34 cellular contexts compared by ENCODE assay signal in genomic region chr10:121413951-121414350, GRCh38.
"Had no signal": no experiment of that assay in that cellular context is flagged by ENCODE, and none has a peak within 500 bp of the region (broad histone marks: within the 10 kb centered on the region; RNA-seq: fewer than 3 reads in every experiment).

No MANE protein-coding gene starts in this region.

- H3K4me1 Mint-ChIP-seq: activated CD4-positive, alpha-beta memory T cell treated with anti-CD3 and anti-CD28 coated beads, Interleukin-2, amount 10 ng/mL, durations not matched to agents 7 days and 5 days; activated CD4-positive, alpha-beta T cell treated with anti-CD3 and anti-CD28 coated beads for 36 hours; activated CD4-positive, alpha-beta T cell treated with anti-CD3 and anti-CD28 coated beads, Interleukin-2, amount 10 ng/mL, durations not matched to agents 7 days and 5 days; activated CD8-positive, alpha-beta memory T cell treated with anti-CD3 and anti-CD28 coated beads, Interleukin-2, amount 10 ng/mL, durations not matched to agents 7 days and 5 days; activated naive CD4-positive, alpha-beta T cell treated with anti-CD3 and anti-CD28 coated beads, Interleukin-2, amount 10 ng/mL, durations not matched to agents 7 days and 5 days; activated naive CD4-positive, alpha-beta T cell treated with anti-CD3 and anti-CD28 coated beads, Interleukin-2, amount 50 U/mL, for 24 hours; activated naive CD8-positive, alpha-beta T cell treated with anti-CD3 and anti-CD28 coated beads, Interleukin-2, amount 10 ng/mL, durations not matched to agents 7 days and 5 days; activated naive CD8-positive, alpha-beta T cell treated with anti-CD3 and anti-CD28 coated beads, Interleukin-2, amount 50 U/mL, for 24 hours had no signal

- H3K27me3 Mint-ChIP-seq: activated CD4-positive, alpha-beta memory T cell treated with anti-CD3 and anti-CD28 coated beads, Interleukin-2, amount 10 ng/mL, durations not matched to agents 7 days and 5 days; activated CD4-positive, alpha-beta T cell treated with anti-CD3 and anti-CD28 coated beads, Interleukin-2, amount 10 ng/mL, durations not matched to agents 7 days and 5 days; activated CD8-positive, alpha-beta memory T cell treated with anti-CD3 and anti-CD28 coated beads, Interleukin-2, amount 10 ng/mL, durations not matched to agents 7 days and 5 days; activated naive CD4-positive, alpha-beta T cell treated with anti-CD3 and anti-CD28 coated beads, Interleukin-2, amount 10 ng/mL, durations not matched to agents 7 days and 5 days; activated naive CD4-positive, alpha-beta T cell treated with anti-CD3 and anti-CD28 coated beads, Interleukin-2, amount 50 U/mL, for 24 hours; activated naive CD8-positive, alpha-beta T cell treated with anti-CD3 and anti-CD28 coated beads, Interleukin-2, amount 50 U/mL, for 24 hours; activated T-cell treated with anti-CD3 and anti-CD28 coated beads, Interleukin-2, amount 50 U/mL, for 24 hours had no signal

- H3K4me3 ChIP-seq: ascending aorta had no signal

- H3K27ac ChIP-seq: ascending aorta, VCaP had no signal

- H3K4me1 ChIP-seq: ascending aorta had no signal

- H3K9me3 ChIP-seq: ascending aorta had no signal

- H3K27me3 ChIP-seq: ascending aorta had no signal

- H3K9me3 Mint-ChIP-seq: activated CD4-positive, alpha-beta memory T cell treated with anti-CD3 and anti-CD28 coated beads, Interleukin-2, amount 10 ng/mL, durations not matched to agents 7 days and 5 days; activated CD4-positive, alpha-beta T cell treated with anti-CD3 and anti-CD28 coated beads, Interleukin-2, amount 10 ng/mL, durations not matched to agents 7 days and 5 days; activated naive CD4-positive, alpha-beta T cell treated with anti-CD3 and anti-CD28 coated beads, Interleukin-2, amount 10 ng/mL, durations not matched to agents 7 days and 5 days; activated naive CD4-positive, alpha-beta T cell treated with anti-CD3 and anti-CD28 coated beads, Interleukin-2, amount 50 U/mL, for 24 hours; activated T-cell treated with anti-CD3 and anti-CD28 coated beads, Interleukin-2, amount 50 U/mL, for 24 hours; activated T-helper 2 cell treated with anti-CD3 and anti-CD28 coated beads, Interferon-gamma antibody, Interleukin-2, Interleukin-4, amounts not matched to agents 10 μg/mL and 5 μg/mL and 100 μg/mL, durations not matched to agents 14 hours and 24 hours and 36 hours; T-helper 1 cell treated with Interleukin-12 subunit alpha and Interleukin-12 subunit beta and Interleukin-4 antibody, amounts not matched to agents 30 μg/mL and 1 μg/mL, for 36 hours; T-helper 2 cell treated with Interferon-gamma antibody and Interleukin-4, amounts not matched to agents 5 μg/mL and 100 μg/mL, for 36 hours had no signal

- H3K27ac Mint-ChIP-seq: activated CD4-positive, alpha-beta memory T cell treated with anti-CD3 and anti-CD28 coated beads, Interleukin-2, amount 10 ng/mL, durations not matched to agents 7 days and 5 days; activated CD4-positive, alpha-beta T cell treated with anti-CD3 and anti-CD28 coated beads for 36 hours; activated CD4-positive, alpha-beta T cell treated with anti-CD3 and anti-CD28 coated beads, Interleukin-2, amount 10 ng/mL, durations not matched to agents 7 days and 5 days; activated CD8-positive, alpha-beta memory T cell treated with anti-CD3 and anti-CD28 coated beads, Interleukin-2, amount 10 ng/mL, durations not matched to agents 7 days and 5 days; activated CD8-positive, alpha-beta T cell treated with anti-CD3 and anti-CD28 coated beads, Interleukin-2, amount 10 ng/mL, durations not matched to agents 7 days and 5 days; activated naive CD4-positive, alpha-beta T cell treated with anti-CD3 and anti-CD28 coated beads, Interleukin-2, amount 10 ng/mL, durations not matched to agents 7 days and 5 days; activated naive CD4-positive, alpha-beta T cell treated with anti-CD3 and anti-CD28 coated beads, Interleukin-2, amount 50 U/mL, for 24 hours; activated naive CD8-positive, alpha-beta T cell; activated naive CD8-positive, alpha-beta T cell treated with anti-CD3 and anti-CD28 coated beads, Interleukin-2, amount 10 ng/mL, durations not matched to agents 7 days and 5 days; activated naive CD8-positive, alpha-beta T cell treated with anti-CD3 and anti-CD28 coated beads, Interleukin-2, amount 50 U/mL, for 24 hours; activated T-cell treated with anti-CD3 and anti-CD28 coated beads, Interleukin-2, amount 50 U/mL, for 24 hours; activated T-helper 2 cell treated with anti-CD3 and anti-CD28 coated beads, Interferon-gamma antibody, Interleukin-2, Interleukin-4, amounts not matched to agents 10 μg/mL and 5 μg/mL and 100 μg/mL, durations not matched to agents 14 hours and 24 hours and 36 hours; T-helper 1 cell treated with Interleukin-12 subunit alpha and Interleukin-12 subunit beta and Interleukin-4 antibody, amounts not matched to agents 30 μg/mL and 1 μg/mL, for 36 hours; T-helper 2 cell treated with Interferon-gamma antibody and Interleukin-4, amounts not matched to agents 5 μg/mL and 100 μg/mL, for 36 hours had no signal

- H3K36me3 Mint-ChIP-seq: activated CD8-positive, alpha-beta memory T cell treated with anti-CD3 and anti-CD28 coated beads, Interleukin-2, amount 10 ng/mL, durations not matched to agents 7 days and 5 days; activated naive CD4-positive, alpha-beta T cell treated with anti-CD3 and anti-CD28 coated beads, Interleukin-2, amount 10 ng/mL, durations not matched to agents 7 days and 5 days; activated naive CD4-positive, alpha-beta T cell treated with anti-CD3 and anti-CD28 coated beads, Interleukin-2, amount 50 U/mL, for 24 hours; activated naive CD8-positive, alpha-beta T cell; activated naive CD8-positive, alpha-beta T cell treated with anti-CD3 and anti-CD28 coated beads, Interleukin-2, amount 10 ng/mL, durations not matched to agents 7 days and 5 days; brain had no signal

- ATAC-seq: activated CD4-positive, alpha-beta T cell treated with anti-CD3 and anti-CD28 coated beads for 36 hours; activated CD4-positive, CD25-positive, alpha-beta regulatory T cell treated with anti-CD3 and anti-CD28 coated beads, Interleukin-2, amount 50 U/mL, for 24 hours; activated CD8-positive, alpha-beta memory T cell treated with anti-CD3 and anti-CD28 coated beads, Interleukin-2, amount 10 ng/mL, durations not matched to agents 7 days and 5 days; activated CD8-positive, alpha-beta T cell treated with anti-CD3 and anti-CD28 coated beads, Interleukin-2, amount 10 ng/mL, durations not matched to agents 7 days and 5 days; activated naive CD8-positive, alpha-beta T cell treated with anti-CD3 and anti-CD28 coated beads, Interleukin-2, amount 50 U/mL, for 24 hours had no signal

- H3K36me3 ChIP-seq: ascending aorta had no signal

- DNase-seq: activated CD4-positive, alpha-beta memory T cell treated with anti-CD3 and anti-CD28 coated beads, Interleukin-2, amount 10 ng/mL, durations not matched to agents 7 days and 5 days; activated CD4-positive, alpha-beta T cell treated with anti-CD3 and anti-CD28 coated beads for 1 hour; activated CD4-positive, alpha-beta T cell treated with anti-CD3 and anti-CD28 coated beads for 36 hours; activated CD4-positive, alpha-beta T cell treated with anti-CD3 and anti-CD28 coated beads for 48 hours; activated CD4-positive, alpha-beta T cell treated with anti-CD3 and anti-CD28 coated beads, Interleukin-2, amount 10 ng/mL, durations not matched to agents 7 days and 5 days; activated CD4-positive, alpha-beta T cell treated with anti-CD3 and anti-CD28 coated beads, Interleukin-2, amount 50 U/mL, for 48 hours; activated CD4-positive, CD25-positive, alpha-beta regulatory T cell; activated CD8-positive, alpha-beta memory T cell treated with anti-CD3 and anti-CD28 coated beads for 24 hours; activated CD8-positive, alpha-beta memory T cell treated with anti-CD3 and anti-CD28 coated beads, Interleukin-2, amount 10 ng/mL, durations not matched to agents 7 days and 5 days; activated CD8-positive, alpha-beta memory T cell treated with anti-CD3 and anti-CD28 coated beads, Interleukin-2, amount 50 U/mL, for 48 hours; activated CD8-positive, alpha-beta T cell treated with anti-CD3 and anti-CD28 coated beads, Interleukin-2, amount 10 ng/mL, durations not matched to agents 7 days and 5 days; activated effector memory CD4-positive, alpha-beta T cell treated with Interleukin-2 at 50 U/mL for 16 hours; activated gamma-delta T cell; activated naive CD4-positive, alpha-beta T cell treated with anti-CD3 and anti-CD28 coated beads, Interleukin-2, amount 10 ng/mL, durations not matched to agents 7 days and 5 days; activated naive CD4-positive, alpha-beta T cell treated with Interleukin-2 at 50 U/mL for 16 hours; activated naive CD8-positive, alpha-beta T cell treated with anti-CD3 and anti-CD28 coated beads, Interleukin-2, amount 10 ng/mL, durations not matched to agents 7 days and 5 days; activated naive CD8-positive, alpha-beta T cell treated with anti-CD3 and anti-CD28 coated beads, Interleukin-2, amount 50 U/mL, for 24 hours; activated T-cell treated with anti-CD3 and anti-CD28 coated beads, Interleukin-2, amount 50 U/mL, for 24 hours; activated T-cell treated with anti-CD3 and anti-CD28 coated beads, Interleukin-2, amount 50 U/mL, for 48 hours; amygdala; anterior cingulate cortex; central memory CD4-positive, alpha-beta T cell; T-helper 1 cell; T-helper 2 cell; T-helper 9 cell had no signal

- H3K4me3 Mint-ChIP-seq: activated CD4-positive, alpha-beta memory T cell treated with anti-CD3 and anti-CD28 coated beads, Interleukin-2, amount 10 ng/mL, durations not matched to agents 7 days and 5 days; activated CD4-positive, alpha-beta T cell treated with anti-CD3 and anti-CD28 coated beads for 36 hours; activated CD4-positive, alpha-beta T cell treated with anti-CD3 and anti-CD28 coated beads, Interleukin-2, amount 10 ng/mL, durations not matched to agents 7 days and 5 days; activated CD8-positive, alpha-beta memory T cell treated with anti-CD3 and anti-CD28 coated beads, Interleukin-2, amount 10 ng/mL, durations not matched to agents 7 days and 5 days; activated CD8-positive, alpha-beta T cell treated with anti-CD3 and anti-CD28 coated beads, Interleukin-2, amount 10 ng/mL, durations not matched to agents 7 days and 5 days; activated naive CD4-positive, alpha-beta T cell treated with anti-CD3 and anti-CD28 coated beads, Interleukin-2, amount 10 ng/mL, durations not matched to agents 7 days and 5 days; activated naive CD4-positive, alpha-beta T cell treated with anti-CD3 and anti-CD28 coated beads, Interleukin-2, amount 50 U/mL, for 24 hours; activated naive CD8-positive, alpha-beta T cell; activated naive CD8-positive, alpha-beta T cell treated with anti-CD3 and anti-CD28 coated beads, Interleukin-2, amount 10 ng/mL, durations not matched to agents 7 days and 5 days; activated naive CD8-positive, alpha-beta T cell treated with anti-CD3 and anti-CD28 coated beads, Interleukin-2, amount 50 U/mL, for 24 hours; activated T-cell treated with anti-CD3 and anti-CD28 coated beads, Interleukin-2, amount 50 U/mL, for 24 hours; brain; T-helper 1 cell treated with Interleukin-12 subunit alpha and Interleukin-12 subunit beta and Interleukin-4 antibody, amounts not matched to agents 30 μg/mL and 1 μg/mL, for 36 hours; T-helper 2 cell treated with Interferon-gamma antibody and Interleukin-4, amounts not matched to agents 5 μg/mL and 100 μg/mL, for 36 hours had no signal
